Comparison of ENCODE assay signal across 2 cellular contexts in the genomic region with DNA sequence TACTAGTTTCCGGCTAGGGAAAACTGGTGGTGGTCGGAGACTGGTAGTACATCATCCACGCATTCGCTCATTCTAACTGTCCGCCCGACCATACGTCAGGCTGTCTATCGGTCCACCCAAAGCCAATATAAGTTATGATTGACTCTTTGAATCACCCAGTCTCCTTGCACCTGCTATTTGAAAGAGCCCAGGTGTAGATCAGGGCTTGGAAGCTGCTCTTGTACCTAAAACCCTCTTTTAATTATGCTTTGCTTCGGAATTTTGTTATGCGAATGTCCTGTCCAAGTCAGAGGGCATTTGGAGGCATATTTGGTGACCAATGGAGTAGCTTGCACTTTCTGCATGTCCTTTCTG.
TF ChIP-seq lines count a peak whose summit lies in the region.

No MANE protein-coding gene starts in this region.

TF ChIP-seq in HepG2, 621 proteins besides CTCF, POLR2A, EP300 and RAD21:
- TF ChIP-seq ZFP90 (CRISPR knock-in tag; IDR thresholded peaks at IDR 0.05; ENCODE audit: borderline replicate concordance) = no peak
- TF ChIP-seq, protein P1, sequence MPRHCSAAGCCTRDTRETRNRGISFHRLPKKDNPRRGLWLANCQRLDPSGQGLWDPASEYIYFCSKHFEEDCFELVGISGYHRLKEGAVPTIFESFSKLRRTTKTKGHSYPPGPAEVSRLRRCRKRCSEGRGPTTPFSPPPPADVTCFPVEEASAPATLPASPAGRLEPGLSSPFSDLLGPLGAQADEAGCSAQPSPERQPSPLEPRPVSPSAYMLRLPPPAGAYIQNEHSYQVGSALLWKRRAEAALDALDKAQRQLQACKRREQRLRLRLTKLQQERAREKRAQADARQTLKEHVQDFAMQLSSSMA (CRISPR knock-in tag; IDR thresholded peaks at IDR 0.05) = peak; percentile 58; the same call in 1 of the 2 replicates
- TF ChIP-seq ZBTB14 (CRISPR knock-in tag; IDR thresholded peaks at IDR 0.05) = no peak
- TF ChIP-seq, protein P2, sequence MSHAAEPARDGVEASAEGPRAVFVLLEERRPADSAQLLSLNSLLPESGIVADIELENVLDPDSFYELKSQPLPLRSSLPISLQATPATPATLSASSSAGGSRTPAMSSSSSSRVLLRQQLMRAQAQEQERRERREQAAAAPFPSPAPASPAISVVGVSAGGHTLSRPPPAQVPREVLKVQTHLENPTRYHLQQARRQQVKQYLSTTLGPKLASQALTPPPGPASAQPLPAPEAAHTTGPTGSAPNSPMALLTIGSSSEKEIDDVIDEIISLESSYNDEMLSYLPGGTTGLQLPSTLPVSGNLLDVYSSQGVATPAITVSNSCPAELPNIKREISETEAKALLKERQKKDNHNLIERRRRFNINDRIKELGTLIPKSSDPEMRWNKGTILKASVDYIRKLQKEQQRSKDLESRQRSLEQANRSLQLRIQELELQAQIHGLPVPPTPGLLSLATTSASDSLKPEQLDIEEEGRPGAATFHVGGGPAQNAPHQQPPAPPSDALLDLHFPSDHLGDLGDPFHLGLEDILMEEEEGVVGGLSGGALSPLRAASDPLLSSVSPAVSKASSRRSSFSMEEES (CRISPR knock-in tag; IDR thresholded peaks at IDR 0.05) = no peak
- TF ChIP-seq NONO (IDR thresholded peaks at IDR 0.05) = no peak
- 0 out of 2 replicates have a peak, but pooled peaks have one; percentile 8 for TF ChIP-seq NONO (CRISPR knock-in tag; conservative IDR thresholded peaks at IDR 0.05)
- TF ChIP-seq, protein P3, sequence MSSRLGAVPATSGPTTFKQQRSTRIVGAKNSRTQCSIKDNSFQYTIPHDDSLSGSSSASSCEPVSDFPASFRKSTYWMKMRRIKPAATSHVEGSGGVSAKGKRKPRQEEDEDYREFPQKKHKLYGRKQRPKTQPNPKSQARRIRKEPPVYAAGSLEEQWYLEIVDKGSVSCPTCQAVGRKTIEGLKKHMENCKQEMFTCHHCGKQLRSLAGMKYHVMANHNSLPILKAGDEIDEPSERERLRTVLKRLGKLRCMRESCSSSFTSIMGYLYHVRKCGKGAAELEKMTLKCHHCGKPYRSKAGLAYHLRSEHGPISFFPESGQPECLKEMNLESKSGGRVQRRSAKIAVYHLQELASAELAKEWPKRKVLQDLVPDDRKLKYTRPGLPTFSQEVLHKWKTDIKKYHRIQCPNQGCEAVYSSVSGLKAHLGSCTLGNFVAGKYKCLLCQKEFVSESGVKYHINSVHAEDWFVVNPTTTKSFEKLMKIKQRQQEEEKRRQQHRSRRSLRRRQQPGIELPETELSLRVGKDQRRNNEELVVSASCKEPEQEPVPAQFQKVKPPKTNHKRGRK (CRISPR knock-in tag; IDR thresholded peaks at IDR 0.05) = 0 out of 2 replicates have a peak, but pooled peaks have one; percentile 39
- peak; percentile 35; the same call in 1 of the 2 replicates for TF ChIP-seq SALL2 (CRISPR knock-in tag; IDR thresholded peaks at IDR 0.05)
- TF ChIP-seq ZNF550 (CRISPR knock-in tag; IDR thresholded peaks at IDR 0.05; ENCODE audit: borderline replicate concordance) = 0 out of 2 replicates have a peak, but pooled peaks have one; percentile 71
- no peak for TF ChIP-seq ZNF33A (CRISPR knock-in tag; IDR thresholded peaks at IDR 0.05; ENCODE audit: borderline replicate concordance)
- no peak for TF ChIP-seq ARID3A (IDR thresholded peaks at IDR 0.05; ENCODE audit: low read depth, low read length)

TF ChIP-seq in WTC11, 78 proteins besides CTCF, POLR2A, EP300 and RAD21:
- TF ChIP-seq E2F5 (CRISPR knock-in tag; IDR thresholded peaks at IDR 0.05) = no peak
- TF ChIP-seq, protein P4, sequence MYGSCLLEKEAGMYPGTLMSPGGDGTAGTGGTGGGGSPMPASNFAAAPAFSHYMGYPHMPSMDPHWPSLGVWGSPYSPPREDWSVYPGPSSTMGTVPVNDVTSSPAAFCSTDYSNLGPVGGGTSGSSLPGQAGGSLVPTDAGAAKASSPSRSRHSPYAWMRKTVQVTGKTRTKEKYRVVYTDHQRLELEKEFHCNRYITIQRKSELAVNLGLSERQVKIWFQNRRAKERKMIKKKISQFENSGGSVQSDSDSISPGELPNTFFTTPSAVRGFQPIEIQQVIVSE (CRISPR knock-in tag; IDR thresholded peaks at IDR 0.05; ENCODE audit: borderline replicate concordance) = no peak
- TF ChIP-seq RORB (CRISPR knock-in tag; IDR thresholded peaks at IDR 0.05) = no peak
- TF ChIP-seq SOX15 (CRISPR knock-in tag; IDR thresholded peaks at IDR 0.05) = no peak
- no peak for TF ChIP-seq ATF3 (CRISPR knock-in tag; conservative IDR thresholded peaks at IDR 0.05)
- no peak for TF ChIP-seq GTF2I (CRISPR knock-in tag; conservative IDR thresholded peaks at IDR 0.05)
- no peak for TF ChIP-seq PRRX2 (CRISPR knock-in tag; IDR thresholded peaks at IDR 0.05)
- TF ChIP-seq, protein P5, sequence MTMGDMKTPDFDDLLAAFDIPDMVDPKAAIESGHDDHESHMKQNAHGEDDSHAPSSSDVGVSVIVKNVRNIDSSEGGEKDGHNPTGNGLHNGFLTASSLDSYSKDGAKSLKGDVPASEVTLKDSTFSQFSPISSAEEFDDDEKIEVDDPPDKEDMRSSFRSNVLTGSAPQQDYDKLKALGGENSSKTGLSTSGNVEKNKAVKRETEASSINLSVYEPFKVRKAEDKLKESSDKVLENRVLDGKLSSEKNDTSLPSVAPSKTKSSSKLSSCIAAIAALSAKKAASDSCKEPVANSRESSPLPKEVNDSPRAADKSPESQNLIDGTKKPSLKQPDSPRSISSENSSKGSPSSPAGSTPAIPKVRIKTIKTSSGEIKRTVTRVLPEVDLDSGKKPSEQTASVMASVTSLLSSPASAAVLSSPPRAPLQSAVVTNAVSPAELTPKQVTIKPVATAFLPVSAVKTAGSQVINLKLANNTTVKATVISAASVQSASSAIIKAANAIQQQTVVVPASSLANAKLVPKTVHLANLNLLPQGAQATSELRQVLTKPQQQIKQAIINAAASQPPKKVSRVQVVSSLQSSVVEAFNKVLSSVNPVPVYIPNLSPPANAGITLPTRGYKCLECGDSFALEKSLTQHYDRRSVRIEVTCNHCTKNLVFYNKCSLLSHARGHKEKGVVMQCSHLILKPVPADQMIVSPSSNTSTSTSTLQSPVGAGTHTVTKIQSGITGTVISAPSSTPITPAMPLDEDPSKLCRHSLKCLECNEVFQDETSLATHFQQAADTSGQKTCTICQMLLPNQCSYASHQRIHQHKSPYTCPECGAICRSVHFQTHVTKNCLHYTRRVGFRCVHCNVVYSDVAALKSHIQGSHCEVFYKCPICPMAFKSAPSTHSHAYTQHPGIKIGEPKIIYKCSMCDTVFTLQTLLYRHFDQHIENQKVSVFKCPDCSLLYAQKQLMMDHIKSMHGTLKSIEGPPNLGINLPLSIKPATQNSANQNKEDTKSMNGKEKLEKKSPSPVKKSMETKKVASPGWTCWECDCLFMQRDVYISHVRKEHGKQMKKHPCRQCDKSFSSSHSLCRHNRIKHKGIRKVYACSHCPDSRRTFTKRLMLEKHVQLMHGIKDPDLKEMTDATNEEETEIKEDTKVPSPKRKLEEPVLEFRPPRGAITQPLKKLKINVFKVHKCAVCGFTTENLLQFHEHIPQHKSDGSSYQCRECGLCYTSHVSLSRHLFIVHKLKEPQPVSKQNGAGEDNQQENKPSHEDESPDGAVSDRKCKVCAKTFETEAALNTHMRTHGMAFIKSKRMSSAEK (CRISPR knock-in tag; IDR thresholded peaks at IDR 0.05; ENCODE audit: borderline replicate concordance) = no peak
